17 cellular contexts compared by ENCODE assay signal in the genomic region with DNA sequence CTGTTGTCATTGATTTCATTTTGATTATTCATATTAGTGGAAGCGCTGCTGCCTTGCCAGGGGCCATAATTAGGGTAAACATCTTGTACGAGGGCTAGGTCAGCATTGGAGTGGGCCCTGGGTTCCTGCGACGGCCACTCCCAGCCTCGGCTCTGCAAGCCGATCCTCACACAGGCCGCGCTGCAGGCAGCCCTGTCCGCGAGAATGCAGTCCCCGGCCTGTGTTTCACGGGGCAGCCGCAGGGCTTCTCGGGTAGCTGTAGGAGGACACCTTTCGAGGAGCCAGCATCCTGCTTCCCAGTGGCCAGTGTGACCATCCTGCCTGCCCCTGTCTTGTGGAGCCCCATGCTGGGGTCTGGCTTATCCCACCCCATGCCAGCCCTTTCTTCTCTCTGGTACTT.
DNase-seq lines count a peak whose midpoint lies in the region; ATAC-seq lines count a peak whose summit lies in the region.
"Had no signal": no experiment of that assay in that cellular context is flagged by ENCODE, and none has a peak within 500 bp of the region (broad histone marks: within the 10 kb centered on the region; RNA-seq: fewer than 3 reads in every experiment).

No MANE protein-coding gene starts in this region.

- intact Hi-C loops in right cardiac atrium (cut with DNase I), result no loop called here
- intact Hi-C loops in left ventricle myocardium superior (cut with micrococcal nuclease), result no loop called here

- H3K27ac ChIP-seq in right cardiac atrium (ENCODE audit: low read length), result no peak overlapping the region
- H3K27ac ChIP-seq: BLaER1 treated with 17β-estradiol and CSF1 and Interleukin-3, amounts not matched to agents 10 nM and 100 nM had no signal

- H3K4me1 ChIP-seq in right cardiac atrium (ENCODE audit: control insufficient read depth, insufficient read depth, low read length), result no peaks in the 10 kb centered on the region

- 77% methylated on average over 15 of the region's 15 CpGs for WGBS in right cardiac atrium

- ATAC-seq in right cardiac atrium (no peak), left ventricle myocardium superior (no peak)
- ATAC-seq: CD8-positive, alpha-beta T cell; HepG2 had no signal

- H3K27me3 ChIP-seq in right cardiac atrium (ENCODE audit: control insufficient read depth, insufficient read depth), result no peaks in the 10 kb centered on the region
- H3K27me3 ChIP-seq: BLaER1 treated with 17β-estradiol and CSF1 and Interleukin-3, amounts not matched to agents 10 nM and 100 nM had no signal

- no peaks in the 10 kb centered on the region for H3K9me3 ChIP-seq in right cardiac atrium (ENCODE audit: control insufficient read depth, low read length)

- DNase-seq in NCI-H2227 (lab: John Stamatoyannopoulos, UW; ENCODE audit: unreplicated experiment), result peak; percentile 77
- DNase-seq in NCI-H2227 treated with DMSO at 0.1 percent for 48 hours (lab: John Stamatoyannopoulos, UW), result no peak
- peak in 2 of 3 donors; percentile 44 to 55 for DNase-seq in right cardiac atrium
- no peak for DNase-seq in left ventricle myocardium superior
- DNase-seq in left kidney (ENCODE audit: low read depth, low spot score), result peak; percentile 69
- peak; percentile 65 for DNase-seq in retina
- no peak for DNase-seq in nucleus accumbens (lab: John Stamatoyannopoulos, UW)
- DNase-seq in NCI-H774 (lab: John Stamatoyannopoulos, UW), result no peak
- DNase-seq: 8988T, Calu3, DMS 273 treated with DMSO at 0.1 percent for 48 hours, DMS53, GF-D8, H9 had no signal

- no peak overlapping the region for H3K4me3 ChIP-seq in right cardiac atrium (ENCODE audit: low read length)
- H3K4me3 ChIP-seq: BLaER1 treated with 17β-estradiol and CSF1 and Interleukin-3, amounts not matched to agents 10 nM and 100 nM had no signal

Comparison
In these comparisons a context has a peak if more than half of its experiments do, and no peak if none do; other contexts are left out.
1. DNase-seq: peak in NCI-H2227 (single experiment), right cardiac atrium (2 of 3), left kidney (single experiment) and retina (single experiment); none in NCI-H2227 treated with DMSO at 0.1 percent for 48 hours (single experiment), left ventricle myocardium superior (single experiment), nucleus accumbens (0 of 56) and NCI-H774 (single experiment).